In genomic region chr20:35592339-35592960, GRCh38 we compare ENCODE assay signal across 27 cellular contexts. TPM values are rescaled to one million over a fixed set of nuclear protein-coding genes. Genes with fewer than 3 reads are reported as not detected.
DNase-seq lines count a peak whose midpoint lies in the region; ATAC-seq and TF ChIP-seq lines count a peak whose summit lies in the region.
"Had no signal": no experiment of that assay in that cellular context is flagged by ENCODE, and none has a peak within 500 bp of the region (broad histone marks: within the 10 kb centered on the region; RNA-seq: fewer than 3 reads in every experiment).

No MANE protein-coding gene starts in this region.

- H3K36me3 ChIP-seq in OCI-LY7 (ENCODE audit: insufficient read depth, low read length) (no peaks in the 10 kb centered on the region), mucosa of descending colon (ENCODE audit: low read depth) (no peaks in the 10 kb centered on the region), neuronal stem cell (replicated peaks in 1 of 2; ENCODE audit: control insufficient read depth in 2 of 2, insufficient read depth in 2 of 2, low read length in 2 of 2) (no peaks in the 10 kb centered on the region)
- H3K36me3 ChIP-seq: neutrophil, prostate gland, right lobe of liver, vagina had no signal

- DNase-seq in NCI-H2107 treated with DMSO at 0.1 percent for 48 hours (lab: John Stamatoyannopoulos, UW; ENCODE audit: unreplicated experiment) (peak; percentile 56), NCI-H2107 (lab: John Stamatoyannopoulos, UW) (no peak), NCI-H1105 (lab: John Stamatoyannopoulos, UW) (peak; percentile 12), OCI-LY7 (ENCODE audit: low spot score) (no peak), mucosa of descending colon (peak in 1 of 3 donors; percentile 6), neuronal stem cell (ENCODE audit: low spot score) (no peak)
- DNase-seq: activated CD4-positive, alpha-beta T cell treated with anti-CD3 and anti-CD28 coated beads, Interleukin-2, amount 50 U/mL, for 4 hours; activated CD8-positive, alpha-beta memory T cell treated with anti-CD3 and anti-CD28 coated beads, Interleukin-2, amount 10 ng/mL, durations not matched to agents 7 days and 5 days; activated T-cell treated with anti-CD3 and anti-CD28 coated beads, Interleukin-2, amount 50 U/mL, for 48 hours; CD4-positive, alpha-beta T cell; cortex of kidney; effector memory CD4-positive, alpha-beta T cell; islet precursor cell; left ventricle myocardium superior; naive B cell; NCI-H187 treated with DMSO at 0.1 percent for 48 hours; NCI-H510A; right lobe of liver; SHP77; stimulated activated CD4-positive, alpha-beta T cell treated with anti-CD3 and anti-CD28 coated beads, Interleukin-2, amount 100 ng/mL, for 48 hours; stomach; T-helper 17 cell had no signal

- WGBS in neuronal stem cell (ENCODE audit: extremely low coverage in 2 of 2, insufficient read length in 2 of 2, insufficient replicate concordance in 1 of 2), 2 donors: no CpG with 5 or more reads among the region's 2 CpGs

- peaks cover 0 to 20% (median 0%) of the 10 kb centered on the region in 3 experiments for H3K27me3 ChIP-seq in neuronal stem cell (ENCODE audit: control insufficient read depth in 3 of 3, insufficient read depth in 3 of 3, low read depth in 1 of 3, low read length in 3 of 3)
- H3K27me3 ChIP-seq: right lobe of liver, stomach, vagina had no signal

- H3K79me1 ChIP-seq in neuronal stem cell (ENCODE audit: low read depth, low read length): no peaks in the 10 kb centered on the region

- ATAC-seq in mucosa of descending colon: peak; percentile 54
- no peak for ATAC-seq in HG02678 (IDR thresholded peaks at IDR 0.05; ENCODE audit: unreplicated experiment)
- no peak for ATAC-seq in GM18520 (IDR thresholded peaks at IDR 0.05; ENCODE audit: unreplicated experiment)
- ATAC-seq: activated CD8-positive, alpha-beta memory T cell treated with anti-CD3 and anti-CD28 coated beads, Interleukin-2, amount 10 ng/mL, durations not matched to agents 7 days and 5 days; left ventricle myocardium superior; right lobe of liver; T-helper 17 cell had no signal

- H3K79me2 ChIP-seq in OCI-LY7 (ENCODE audit: insufficient read depth, low read depth, low read length): no peaks in the 10 kb centered on the region

- H2BK12ac ChIP-seq in neuronal stem cell (ENCODE audit: low read length): no peak overlapping the region

- H3K9me2 ChIP-seq in OCI-LY7 (ENCODE audit: insufficient read depth, low read length): no peaks in the 10 kb centered on the region

- H4K91ac ChIP-seq in neuronal stem cell (ENCODE audit: low read depth, low read length, poor library complexity): no peak overlapping the region

- no peak overlapping the region for H2BK5ac ChIP-seq in neuronal stem cell (ENCODE audit: low read length)

- intact Hi-C loops in OCI-LY7 (cut with micrococcal nuclease; ENCODE audit: unreplicated experiment): no loop called here
- intact Hi-C loops in mucosa of descending colon (cut with DNase I, micrococcal nuclease): no loop called here

- no peak overlapping the region for H3K9ac ChIP-seq in neuronal stem cell (ENCODE audit: low read depth, low read length, poor library complexity)

- CTCF ChIA-PET in OCI-LY7 (lab: Charles Lee; ENCODE audit: unreplicated experiment): no interaction called here

- peak overlapping the region; percentile 40 for H2AFZ ChIP-seq in OCI-LY7 (ENCODE audit: low read length)
- H2AFZ ChIP-seq in neuronal stem cell (ENCODE audit: low read length): no peak overlapping the region

- H2AK5ac ChIP-seq in neuronal stem cell (ENCODE audit: low read depth, low read length): no peak overlapping the region

- no peak overlapping the region for H3K14ac ChIP-seq in neuronal stem cell (ENCODE audit: low read length)

- H3K23ac ChIP-seq in neuronal stem cell (ENCODE audit: low read depth, low read length, poor library complexity): no peak overlapping the region

- no peak overlapping the region for H3K4ac ChIP-seq in neuronal stem cell (ENCODE audit: low read length)

- H4K20me1 ChIP-seq in OCI-LY7 (ENCODE audit: insufficient read depth, low read length): no peaks in the 10 kb centered on the region

- no peak overlapping the region for H2BK15ac ChIP-seq in neuronal stem cell (ENCODE audit: low read length)

- no peak for TF ChIP-seq CTCF in OCI-LY7 (conservative IDR thresholded peaks at IDR 0.05; ENCODE audit: low read length)
- TF ChIP-seq CTCF in mucosa of descending colon (IDR thresholded peaks at IDR 0.05): no peak

- H3K4me3 ChIP-seq in OCI-LY7 (ENCODE audit: low read depth, low read length, poor library complexity, severe bottlenecking) (no peak overlapping the region), mucosa of descending colon (no peak overlapping the region), neuronal stem cell (ENCODE audit: low read length in 2 of 2) (no peak overlapping the region)
- H3K4me3 ChIP-seq: prostate gland, right lobe of liver, stomach, vagina had no signal

- no TSS peak for BruUV-seq in OCI-LY7 (replicated peaks; lab: Mats Ljungman, UMichigan)

- H3K4me1 ChIP-seq in OCI-LY7 (ENCODE audit: insufficient read depth, low read length, poor library complexity, severe bottlenecking): peaks cover 8% of the 10 kb centered on the region
- H3K4me1 ChIP-seq in mucosa of descending colon (ENCODE audit: low read depth): no peaks in the 10 kb centered on the region
- peaks cover 0 to 3% of the 10 kb centered on the region in 2 donors for H3K4me1 ChIP-seq in neuronal stem cell (ENCODE audit: control insufficient read depth in 2 of 2, insufficient read depth in 1 of 2, low read depth in 1 of 2, low read length in 2 of 2)
- H3K4me1 ChIP-seq: prostate gland, right lobe of liver, stomach, vagina had no signal

- H4K8ac ChIP-seq in neuronal stem cell (ENCODE audit: low read depth, low read length): no peak overlapping the region

- H3K18ac ChIP-seq in neuronal stem cell (ENCODE audit: low read length): no peak overlapping the region

- H3K9me3 ChIP-seq in OCI-LY7 (ENCODE audit: low read length) (no peaks in the 10 kb centered on the region), mucosa of descending colon (no peaks in the 10 kb centered on the region), neuronal stem cell (replicated peaks in 1 of 2; ENCODE audit: control insufficient read depth in 2 of 2, insufficient read depth in 1 of 2, low read depth in 1 of 2, low read length in 2 of 2) (peaks cover 0 to under 1% of the 10 kb centered on the region in 2 donors)
- H3K9me3 ChIP-seq: neutrophil, prostate gland, right lobe of liver, stomach, vagina had no signal

- POLR2A ChIA-PET in OCI-LY7 (lab: Charles Lee): interaction anchor here (0.6 to 0.7 kb wide), 4 partner anchors 28 to 515 kb away, joined by 3 to 4 read pairs (median 4); partner anchors contain the start of gene PHF20

- 0 out of 2 replicates have a peak overlapping the region, but pooled peaks have one; percentile 10 for H3K4me2 ChIP-seq in OCI-LY7 (ENCODE audit: low read length)
- H3K4me2 ChIP-seq in neuronal stem cell (ENCODE audit: insufficient read depth, low read length, poor library complexity, severe bottlenecking): no peak overlapping the region

- H2BK120ac ChIP-seq in neuronal stem cell (ENCODE audit: low read depth, low read length): no peak overlapping the region

- H3K27ac ChIP-seq in OCI-LY7 (ENCODE audit: low read depth, low read length, poor library complexity, severe bottlenecking): no peak overlapping the region
- no peak overlapping the region for H3K27ac ChIP-seq in neuronal stem cell (replicated peaks; ENCODE audit: low read length)
- H3K27ac ChIP-seq: neutrophil, prostate gland, right lobe of liver, stomach, vagina had no signal

RNA-seq across cellular contexts. Expression of gene SPAG4, which starts 23.2 kb away (rescaled TPM):
- 12.1 and 24.7 TPM in 2 replicates for total RNA-seq in OCI-LY7 (2014; rRNA removed; shearing (Covaris generic))
- total RNA-seq in OCI-LY7 (2022): 58.2 and 64.2 TPM in 2 replicates
- 1 to 10 TPM; 3.5 to 5.9 (median 4.1) TPM for total RNA-seq in mucosa of descending colon
- polyA plus RNA-seq in neuronal stem cell (2013, experiment 1 of 2): 3.1 TPM
- 3.2 TPM for polyA plus RNA-seq in neuronal stem cell (2013, experiment 2 of 2)

RNA-seq across cellular contexts. Expression of gene ERGIC3, which starts 50.6 kb away (rescaled TPM):
- 171 and 178 TPM in 2 replicates for total RNA-seq in OCI-LY7 (2014; rRNA removed; shearing (Covaris generic))
- 170 and 177 TPM in 2 replicates for total RNA-seq in OCI-LY7 (2022)
- 100 to 1,000 TPM; 194 to 283 (median 206) TPM for total RNA-seq in mucosa of descending colon
- 177 TPM for polyA plus RNA-seq in neuronal stem cell (2013, experiment 1 of 2)
- 162 TPM for polyA plus RNA-seq in neuronal stem cell (2013, experiment 2 of 2)

Comparison
In these comparisons a context has a peak if more than half of its experiments do, and no peak if none do; other contexts are left out.
1. DNase-seq: peak in NCI-H2107 treated with DMSO at 0.1 percent for 48 hours (single experiment) and NCI-H1105 (single experiment); none in NCI-H2107 (single experiment), OCI-LY7 (single experiment) and neuronal stem cell (single experiment).